Comparison of ENCODE assay signal across 10 cellular contexts in genomic region chr17:76527016-76527415, GRCh38. TPM values are rescaled to one million over a fixed set of nuclear protein-coding genes. Genes with fewer than 3 reads are reported as not detected.
DNase-seq lines count a peak whose midpoint lies in the region; ATAC-seq and TF ChIP-seq lines count a peak whose summit lies in the region.
"Not testable (repeated sequence)": the region's sequence is repeated elsewhere in the genome, so short reads cannot be mapped to it uniquely, and the experiment has no call there.
"Had no signal": no experiment of that assay in that cellular context is flagged by ENCODE, and none has a peak within 500 bp of the region (broad histone marks: within the 10 kb centered on the region; RNA-seq: fewer than 3 reads in every experiment).

No MANE protein-coding gene starts in this region.

- DNase-seq in CD8-positive, alpha-beta T cell; heart right ventricle; smooth muscle cell (lab: John Stamatoyannopoulos, UW; ENCODE audit: unreplicated experiment); transverse colon: not testable (repeated sequence)
- DNase-seq in naive thymus-derived CD8-positive, alpha-beta T cell, result peak in 1 of 10 donors; percentile 58

- not testable (repeated sequence) for H2AFZ ChIP-seq in OCI-LY1 (ENCODE audit: low read length); smooth muscle cell (ENCODE audit: low read depth)

- H3K27ac Mint-ChIP-seq in CD8-positive, alpha-beta T cell, result peak overlapping the region; percentile 94
- not testable (repeated sequence) for H3K27ac Mint-ChIP-seq in activated T-helper 17 cell treated with anti-CD3 and anti-CD28 coated beads, Interleukin-2, amount 50 U/mL, for 72 hours
- peak overlapping the region; percentile 87 to 97 (median 95) for H3K27ac Mint-ChIP-seq in naive thymus-derived CD8-positive, alpha-beta T cell

- H3K9ac ChIP-seq in OCI-LY1 (ENCODE audit: low read length); smooth muscle cell (ENCODE audit: low read depth): not testable (repeated sequence)

- H3K4me1 ChIP-seq in CD8-positive, alpha-beta T cell (ENCODE audit: insufficient read depth, low read length), result peaks cover 56% of the 10 kb centered on the region
- H3K4me1 ChIP-seq in OCI-LY1 (ENCODE audit: insufficient read depth, low read length, severe bottlenecking), result peaks cover 44% of the 10 kb centered on the region
- peaks cover 45 to 77% (median 70%) of the 10 kb centered on the region in 9 donors for H3K4me1 ChIP-seq in heart right ventricle
- peaks cover 21% of the 10 kb centered on the region for H3K4me1 ChIP-seq in smooth muscle cell (ENCODE audit: low read depth)
- peaks cover 19 to 70% (median 48%) of the 10 kb centered on the region in 4 donors for H3K4me1 ChIP-seq in transverse colon

- not testable (repeated sequence) for H3K36me3 ChIP-seq in CD8-positive, alpha-beta T cell (ENCODE audit: insufficient read depth, low read length); OCI-LY1 (ENCODE audit: insufficient read depth, low read length); heart right ventricle; smooth muscle cell (ENCODE audit: low read depth); transverse colon

- not testable (repeated sequence) for H3K9me2 ChIP-seq in OCI-LY1 (ENCODE audit: low read depth, low read length)

- POLR2A ChIA-PET in CD8-positive, alpha-beta T cell (lab: Charles Lee), result interaction anchor here (1.2 kb wide), 1 partner anchor 12 kb away, joined by 3 read pairs; no protein-coding TSS in a partner anchor
- POLR2A ChIA-PET in naive thymus-derived CD8-positive, alpha-beta T cell (lab: Charles Lee), result interaction anchor here (1.0 to 3.6 kb wide), 9 partner anchors 9 to 347 kb away, joined by 3 to 46 read pairs (median 16); partner anchors contain the start of genes CYGB and PRCD

- not testable (repeated sequence) for H3K79me2 ChIP-seq in OCI-LY1 (ENCODE audit: insufficient read depth, low read length); smooth muscle cell (ENCODE audit: low read depth)

- H3K27me3 ChIP-seq in CD8-positive, alpha-beta T cell (ENCODE audit: insufficient read depth, low read length); OCI-LY1 (ENCODE audit: insufficient read depth, low read length); heart right ventricle; smooth muscle cell (ENCODE audit: low read depth); transverse colon: not testable (repeated sequence)

- H3F3A ChIP-seq in OCI-LY1 (ENCODE audit: insufficient read depth, low read length); smooth muscle cell (ENCODE audit: low read depth): not testable (repeated sequence)

- H3K27me3 Mint-ChIP-seq in CD8-positive, alpha-beta T cell (ENCODE audit: low read depth); activated T-helper 17 cell treated with anti-CD3 and anti-CD28 coated beads, Interleukin-2, amount 50 U/mL, for 72 hours; naive thymus-derived CD8-positive, alpha-beta T cell: not testable (repeated sequence)

- ATAC-seq in CD8-positive, alpha-beta T cell; activated T-helper 17 cell treated with anti-CD3 and anti-CD28 coated beads, Interleukin-2, amount 50 U/mL, for 72 hours (replicated peaks); heart right ventricle; naive thymus-derived CD8-positive, alpha-beta T cell: not testable (repeated sequence)

- H3K9me3 Mint-ChIP-seq in CD8-positive, alpha-beta T cell; activated T-helper 17 cell treated with anti-CD3 and anti-CD28 coated beads, Interleukin-2, amount 50 U/mL, for 72 hours; naive thymus-derived CD8-positive, alpha-beta T cell: not testable (repeated sequence)

- H3K9me3 ChIP-seq in CD8-positive, alpha-beta T cell (ENCODE audit: low read length); OCI-LY1 (ENCODE audit: low read length); heart right ventricle; smooth muscle cell (replicated peaks; ENCODE audit: low read depth); transverse colon: not testable (repeated sequence)

- H3K36me3 Mint-ChIP-seq in CD8-positive, alpha-beta T cell; activated T-helper 17 cell treated with anti-CD3 and anti-CD28 coated beads, Interleukin-2, amount 50 U/mL, for 72 hours (ENCODE audit: low read depth); naive thymus-derived CD8-positive, alpha-beta T cell: not testable (repeated sequence)

- 61 to 69% methylated on average over 9 of the region's 9 CpGs for WGBS in heart right ventricle, 2 donors
- 71% methylated on average over 7 of the region's 9 CpGs for WGBS in smooth muscle cell (ENCODE audit: low lambda C conversion rate)
- 44 to 77% methylated on average over 6 to 9 of the region's 9 CpGs for WGBS in transverse colon (ENCODE audit: low coverage in 1 of 2), 2 donors

- TF ChIP-seq POLR2A in transverse colon (IDR thresholded peaks at IDR 0.05), result not testable (repeated sequence)

- not testable (repeated sequence) for TF ChIP-seq CTCF in CD8-positive, alpha-beta T cell (IDR thresholded peaks at IDR 0.05); OCI-LY1 (IDR thresholded peaks at IDR 0.05; ENCODE audit: low read length); heart right ventricle (IDR thresholded peaks at IDR 0.05); smooth muscle cell (IDR thresholded peaks at IDR 0.05; ENCODE audit: borderline replicate concordance, insufficient read depth, poor library complexity, severe bottlenecking); transverse colon (IDR thresholded peaks at IDR 0.05)

- CTCF ChIA-PET in CD8-positive, alpha-beta T cell (lab: Charles Lee), result interaction anchor here (0.9 to 3.4 kb wide), 8 partner anchors 9 to 154 kb away, joined by 3 to 19 read pairs (median 4); partner anchors contain the start of gene PRCD

- not testable (repeated sequence) for H3K4me3 ChIP-seq in CD8-positive, alpha-beta T cell (ENCODE audit: low read depth, low read length); OCI-LY1 (ENCODE audit: low read depth, low read length, poor library complexity, severe bottlenecking); smooth muscle cell; transverse colon
- H3K4me3 ChIP-seq in heart right ventricle, result peak overlapping the region in 2 of 10 donors; percentile 39 to 43

- H3K27ac ChIP-seq in CD8-positive, alpha-beta T cell (ENCODE audit: low read depth, low read length), result peak overlapping the region; percentile 62
- not testable (repeated sequence) for H3K27ac ChIP-seq in OCI-LY1 (ENCODE audit: low read depth, low read length, poor library complexity, severe bottlenecking); smooth muscle cell (ENCODE audit: low read depth)
- H3K27ac ChIP-seq in cingulate gyrus (ENCODE audit: low read depth, low read length), result peak overlapping the region; percentile 72
- H3K27ac ChIP-seq in heart right ventricle, result peak overlapping the region; percentile 93 to 99 (median 96)
- H3K27ac ChIP-seq in transverse colon, result peak overlapping the region; percentile 76 to 86 (median 83)

- H3K4me3 Mint-ChIP-seq in CD8-positive, alpha-beta T cell, result peak overlapping the region; percentile 75
- peak overlapping the region; percentile 36 for H3K4me3 Mint-ChIP-seq in activated T-helper 17 cell treated with anti-CD3 and anti-CD28 coated beads, Interleukin-2, amount 50 U/mL, for 72 hours
- H3K4me3 Mint-ChIP-seq in naive thymus-derived CD8-positive, alpha-beta T cell, result peak overlapping the region; percentile 70 to 89 (median 80)

- not testable (repeated sequence) for H4K20me1 ChIP-seq in OCI-LY1 (ENCODE audit: insufficient read depth, low read length); smooth muscle cell (ENCODE audit: low read depth)

- H3K4me2 ChIP-seq in OCI-LY1 (ENCODE audit: low read length) (peak overlapping the region; percentile 66; the same call in 1 of the 2 replicates), smooth muscle cell (peak overlapping the region; percentile 58)

- TF ChIP-seq EP300 in transverse colon (IDR thresholded peaks at IDR 0.05; ENCODE audit: low read depth), result not testable (repeated sequence)

- peaks cover 44% of the 10 kb centered on the region for H3K4me1 Mint-ChIP-seq in CD8-positive, alpha-beta T cell (ENCODE audit: low read depth)
- peaks cover 10% of the 10 kb centered on the region for H3K4me1 Mint-ChIP-seq in activated T-helper 17 cell treated with anti-CD3 and anti-CD28 coated beads, Interleukin-2, amount 50 U/mL, for 72 hours
- H3K4me1 Mint-ChIP-seq in naive thymus-derived CD8-positive, alpha-beta T cell, result peaks cover 31 to 64% (median 57%) of the 10 kb centered on the region in 4 donors

- in situ Hi-C loops in transverse colon (cut with MboI; ENCODE audit: low pct_ligation_motif_present in 1 of 4, low pct_unique_long_range_greater_than_20kb in 1 of 4, low sequenced_read_pairs in 3 of 4), result loop anchor here in 2 of 4 donors (10.0 to 25.0 kb wide), 2 partner anchors 98 to 185 kb away; partner anchors contain the start of gene MXRA7 (in 1 of the 2)

- intact Hi-C loops in CD8-positive, alpha-beta T cell (cut with DNase I, micrococcal nuclease); transverse colon (cut with DNase I; ENCODE audit: low total_unique reads): not testable (repeated sequence)
- intact Hi-C loops in heart right ventricle (cut with DNase I), result loop anchor here in 2 of 10 donors (10.0 kb wide), 1 partner anchor 98 kb away; no protein-coding TSS in a partner anchor

RNA-seq across cellular contexts. Expression of gene CYGB, which starts 10.5 kb away (rescaled TPM):
- under 1 TPM; 0.47 to 0.57 TPM for total RNA-seq in CD8-positive, alpha-beta T cell
- not detected for total RNA-seq in activated T-helper 17 cell treated with anti-CD3 and anti-CD28 coated beads, Interleukin-2, amount 50 U/mL, for 72 hours
- total RNA-seq in heart right ventricle (10 to 100 TPM in 9 of 10 donors, 1 to 10 TPM in 1; 9.3 to 50.5 (median 17.9) TPM), smooth muscle cell (4.9 and 13.9 TPM in 2 replicates), transverse colon (10 to 100 TPM in 2 of 4 donors, 1 to 10 TPM in 2; 7.5 to 20.1 (median 11.3) TPM)
- polyA plus RNA-seq in heart right ventricle (10 to 100 TPM; 36.0 to 57.7 TPM), smooth muscle cell (20.5 and 22.2 TPM in 2 replicates)
- total RNA-seq in naive thymus-derived CD8-positive, alpha-beta T cell, result 1 to 10 TPM in 1 of 2 experiments, under 1 TPM in 1; 0.52 to 2.1 TPM
- 1 to 10 TPM in 1 of 3 donors, under 1 TPM in 2; 0.40 to 1.0 (median 0.53) TPM for polyA plus RNA-seq in naive thymus-derived CD8-positive, alpha-beta T cell

RNA-seq across cellular contexts. Expression of gene PRCD, which starts 12.8 kb away (rescaled TPM):
- not detected for total RNA-seq in CD8-positive, alpha-beta T cell
- not detected for total RNA-seq in activated T-helper 17 cell treated with anti-CD3 and anti-CD28 coated beads, Interleukin-2, amount 50 U/mL, for 72 hours
- total RNA-seq in heart right ventricle (1 to 10 TPM; 1.5 to 5.4 (median 2.4) TPM), smooth muscle cell (0.31 and 1.4 TPM in 2 replicates), transverse colon (1 to 10 TPM in 1 of 4 donors, under 1 TPM in 1, not detected in 2; 0.64 to 6.8 TPM)
- polyA plus RNA-seq in heart right ventricle (10 to 100 TPM in 1 of 2 donors, 1 to 10 TPM in 1; 3.7 to 17.3 TPM), smooth muscle cell (5.0 and 5.8 TPM in 2 replicates)
- 1 to 10 TPM; 4.0 to 5.3 TPM for total RNA-seq in naive thymus-derived CD8-positive, alpha-beta T cell
- polyA plus RNA-seq in naive thymus-derived CD8-positive, alpha-beta T cell, result 10 to 100 TPM in 1 of 3 donors, 1 to 10 TPM in 2; 5.0 to 11.4 (median 7.1) TPM

RNA-seq across cellular contexts. Expression of gene RHBDF2, which starts 25.8 kb away (rescaled TPM):
- 10 to 100 TPM; 45.4 to 46.2 TPM for total RNA-seq in CD8-positive, alpha-beta T cell
- total RNA-seq in activated T-helper 17 cell treated with anti-CD3 and anti-CD28 coated beads, Interleukin-2, amount 50 U/mL, for 72 hours, result 10 to 100 TPM; 33.3 to 56.5 TPM
- total RNA-seq in heart right ventricle (10 to 100 TPM in 4 of 10 donors, 1 to 10 TPM in 6; 6.5 to 33.1 (median 7.7) TPM), smooth muscle cell (4.9 and 12.2 TPM in 2 replicates), transverse colon (10 to 100 TPM; 11.3 to 47.4 (median 23.2) TPM)
- polyA plus RNA-seq in heart right ventricle (10 to 100 TPM; 13.5 to 27.0 TPM), smooth muscle cell (20.5 and 25.4 TPM in 2 replicates)
- total RNA-seq in naive thymus-derived CD8-positive, alpha-beta T cell, result 10 to 100 TPM; 59.4 to 62.4 TPM
- polyA plus RNA-seq in naive thymus-derived CD8-positive, alpha-beta T cell, result 10 to 100 TPM in 1 of 3 donors, 1 to 10 TPM in 2; 4.8 to 10.2 (median 6.2) TPM

RNA-seq across cellular contexts. Expression of gene ST6GALNAC2, which starts 58.6 kb away (rescaled TPM):
- total RNA-seq in CD8-positive, alpha-beta T cell, result 1 to 10 TPM in 1 of 2 experiments, under 1 TPM in 1; 0.50 to 1.7 TPM
- total RNA-seq in activated T-helper 17 cell treated with anti-CD3 and anti-CD28 coated beads, Interleukin-2, amount 50 U/mL, for 72 hours, result under 1 TPM in 1 of 2 donors, not detected in 1; 0.29 TPM
- total RNA-seq in heart right ventricle, result 1 to 10 TPM; 3.7 to 8.4 (median 6.1) TPM
- 1 to 10 TPM; 1.5 to 4.5 TPM for polyA plus RNA-seq in heart right ventricle
- total RNA-seq in naive thymus-derived CD8-positive, alpha-beta T cell, result under 1 TPM in 1 of 2 experiments, not detected in 1; 0.44 TPM
- 1 to 10 TPM in 1 of 3 donors, not detected in 2; 1.1 TPM for polyA plus RNA-seq in naive thymus-derived CD8-positive, alpha-beta T cell
- 6.9 and 9.9 TPM in 2 replicates for total RNA-seq in smooth muscle cell
- 1.2 and 13.2 TPM in 2 replicates for polyA plus RNA-seq in smooth muscle cell
- total RNA-seq in transverse colon, result 1 to 10 TPM in 3 of 4 donors, not detected in 1; 1.4 to 4.4 (median 1.6) TPM

RNA-seq across cellular contexts. Expression of gene AANAT, which starts 59.6 kb away (rescaled TPM):
- total RNA-seq in CD8-positive, alpha-beta T cell, result not detected
- not detected for total RNA-seq in activated T-helper 17 cell treated with anti-CD3 and anti-CD28 coated beads, Interleukin-2, amount 50 U/mL, for 72 hours
- total RNA-seq in heart right ventricle, result under 1 TPM in 1 of 10 donors, not detected in 9; 0.98 TPM
- under 1 TPM in 1 of 2 donors, not detected in 1; 0.73 TPM for polyA plus RNA-seq in heart right ventricle
- total RNA-seq in naive thymus-derived CD8-positive, alpha-beta T cell, result not detected
- not detected for polyA plus RNA-seq in naive thymus-derived CD8-positive, alpha-beta T cell
- total RNA-seq in smooth muscle cell, result not detected in 2 replicates
- 0.15 TPM in 1 of 2 replicates, not detected in the other for polyA plus RNA-seq in smooth muscle cell
- total RNA-seq in transverse colon, result not detected
- total RNA-seq: right lobe of liver had no signal
- polyA plus RNA-seq: AG04450 had no signal
